3 cellular contexts compared by ENCODE assay signal in the genomic region with DNA sequence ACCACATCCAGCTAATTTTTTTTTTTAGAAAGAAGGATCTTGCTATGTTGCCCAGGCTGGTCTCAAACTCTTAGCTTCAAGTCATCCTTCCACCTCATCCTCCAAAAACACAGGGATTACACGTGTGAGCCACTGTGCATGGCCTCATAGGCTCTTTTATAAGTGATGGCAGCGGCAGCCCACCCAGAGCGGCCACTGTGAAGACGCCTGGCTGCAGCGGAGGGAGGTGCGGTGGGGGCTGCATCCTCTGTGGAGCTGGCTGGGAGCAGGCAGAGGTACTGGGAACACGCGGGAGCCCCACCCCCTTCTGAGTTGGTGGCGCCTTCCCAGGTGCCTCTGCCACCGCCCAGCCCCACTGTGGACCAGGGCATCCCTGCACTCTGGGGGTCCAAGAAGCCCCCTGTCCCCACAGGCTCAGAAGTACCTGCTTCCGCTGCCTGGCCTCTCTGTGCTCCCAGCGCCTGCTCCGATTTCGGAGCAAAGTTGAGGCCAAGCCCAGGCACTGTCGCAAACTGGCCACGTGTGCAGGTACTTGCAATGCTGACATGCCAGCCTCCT.
TF ChIP-seq lines count a peak whose summit lies in the region.

No MANE protein-coding gene starts in this region.

TF ChIP-seq in GM23338, 12 proteins besides CTCF, POLR2A, EP300 and RAD21 (continues in another document):
- no peak for TF ChIP-seq POLR2AphosphoS5 (IDR thresholded peaks at IDR 0.05; ENCODE audit: low read depth)
- TF ChIP-seq JUNB (IDR thresholded peaks at IDR 0.05; ENCODE audit: unreplicated experiment), result no peak
- TF ChIP-seq, protein P1, sequence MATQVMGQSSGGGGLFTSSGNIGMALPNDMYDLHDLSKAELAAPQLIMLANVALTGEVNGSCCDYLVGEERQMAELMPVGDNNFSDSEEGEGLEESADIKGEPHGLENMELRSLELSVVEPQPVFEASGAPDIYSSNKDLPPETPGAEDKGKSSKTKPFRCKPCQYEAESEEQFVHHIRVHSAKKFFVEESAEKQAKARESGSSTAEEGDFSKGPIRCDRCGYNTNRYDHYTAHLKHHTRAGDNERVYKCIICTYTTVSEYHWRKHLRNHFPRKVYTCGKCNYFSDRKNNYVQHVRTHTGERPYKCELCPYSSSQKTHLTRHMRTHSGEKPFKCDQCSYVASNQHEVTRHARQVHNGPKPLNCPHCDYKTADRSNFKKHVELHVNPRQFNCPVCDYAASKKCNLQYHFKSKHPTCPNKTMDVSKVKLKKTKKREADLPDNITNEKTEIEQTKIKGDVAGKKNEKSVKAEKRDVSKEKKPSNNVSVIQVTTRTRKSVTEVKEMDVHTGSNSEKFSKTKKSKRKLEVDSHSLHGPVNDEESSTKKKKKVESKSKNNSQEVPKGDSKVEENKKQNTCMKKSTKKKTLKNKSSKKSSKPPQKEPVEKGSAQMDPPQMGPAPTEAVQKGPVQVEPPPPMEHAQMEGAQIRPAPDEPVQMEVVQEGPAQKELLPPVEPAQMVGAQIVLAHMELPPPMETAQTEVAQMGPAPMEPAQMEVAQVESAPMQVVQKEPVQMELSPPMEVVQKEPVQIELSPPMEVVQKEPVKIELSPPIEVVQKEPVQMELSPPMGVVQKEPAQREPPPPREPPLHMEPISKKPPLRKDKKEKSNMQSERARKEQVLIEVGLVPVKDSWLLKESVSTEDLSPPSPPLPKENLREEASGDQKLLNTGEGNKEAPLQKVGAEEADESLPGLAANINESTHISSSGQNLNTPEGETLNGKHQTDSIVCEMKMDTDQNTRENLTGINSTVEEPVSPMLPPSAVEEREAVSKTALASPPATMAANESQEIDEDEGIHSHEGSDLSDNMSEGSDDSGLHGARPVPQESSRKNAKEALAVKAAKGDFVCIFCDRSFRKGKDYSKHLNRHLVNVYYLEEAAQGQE (IDR thresholded peaks at IDR 0.05; ENCODE audit: unreplicated experiment), result no peak
- TF ChIP-seq, protein P2, sequence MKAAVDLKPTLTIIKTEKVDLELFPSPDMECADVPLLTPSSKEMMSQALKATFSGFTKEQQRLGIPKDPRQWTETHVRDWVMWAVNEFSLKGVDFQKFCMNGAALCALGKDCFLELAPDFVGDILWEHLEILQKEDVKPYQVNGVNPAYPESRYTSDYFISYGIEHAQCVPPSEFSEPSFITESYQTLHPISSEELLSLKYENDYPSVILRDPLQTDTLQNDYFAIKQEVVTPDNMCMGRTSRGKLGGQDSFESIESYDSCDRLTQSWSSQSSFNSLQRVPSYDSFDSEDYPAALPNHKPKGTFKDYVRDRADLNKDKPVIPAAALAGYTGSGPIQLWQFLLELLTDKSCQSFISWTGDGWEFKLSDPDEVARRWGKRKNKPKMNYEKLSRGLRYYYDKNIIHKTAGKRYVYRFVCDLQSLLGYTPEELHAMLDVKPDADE (IDR thresholded peaks at IDR 0.05), result no peak
- no peak for TF ChIP-seq EZH2phosphoT487 (IDR thresholded peaks at IDR 0.05; ENCODE audit: unreplicated experiment)
- no peak for TF ChIP-seq EZH2 (IDR thresholded peaks at IDR 0.05; ENCODE audit: low read depth, unreplicated experiment)
- no peak for TF ChIP-seq STAT1 (IDR thresholded peaks at IDR 0.05; ENCODE audit: unreplicated experiment)
- TF ChIP-seq NANOG (IDR thresholded peaks at IDR 0.05; ENCODE audit: borderline replicate concordance), result no peak
- no peak for TF ChIP-seq ZNF114 (CRISPR knock-in tag; IDR thresholded peaks at IDR 0.05)
- no peak for TF ChIP-seq CREB1 (CRISPR knock-in tag; IDR thresholded peaks at IDR 0.05; ENCODE audit: low read depth)

TF ChIP-seq in WTC11, 78 proteins besides CTCF, POLR2A, EP300 and RAD21 (continues in another document):
- no peak for TF ChIP-seq NFYB (CRISPR knock-in tag; conservative IDR thresholded peaks at IDR 0.05; ENCODE audit: low read depth)
- TF ChIP-seq, protein P3, sequence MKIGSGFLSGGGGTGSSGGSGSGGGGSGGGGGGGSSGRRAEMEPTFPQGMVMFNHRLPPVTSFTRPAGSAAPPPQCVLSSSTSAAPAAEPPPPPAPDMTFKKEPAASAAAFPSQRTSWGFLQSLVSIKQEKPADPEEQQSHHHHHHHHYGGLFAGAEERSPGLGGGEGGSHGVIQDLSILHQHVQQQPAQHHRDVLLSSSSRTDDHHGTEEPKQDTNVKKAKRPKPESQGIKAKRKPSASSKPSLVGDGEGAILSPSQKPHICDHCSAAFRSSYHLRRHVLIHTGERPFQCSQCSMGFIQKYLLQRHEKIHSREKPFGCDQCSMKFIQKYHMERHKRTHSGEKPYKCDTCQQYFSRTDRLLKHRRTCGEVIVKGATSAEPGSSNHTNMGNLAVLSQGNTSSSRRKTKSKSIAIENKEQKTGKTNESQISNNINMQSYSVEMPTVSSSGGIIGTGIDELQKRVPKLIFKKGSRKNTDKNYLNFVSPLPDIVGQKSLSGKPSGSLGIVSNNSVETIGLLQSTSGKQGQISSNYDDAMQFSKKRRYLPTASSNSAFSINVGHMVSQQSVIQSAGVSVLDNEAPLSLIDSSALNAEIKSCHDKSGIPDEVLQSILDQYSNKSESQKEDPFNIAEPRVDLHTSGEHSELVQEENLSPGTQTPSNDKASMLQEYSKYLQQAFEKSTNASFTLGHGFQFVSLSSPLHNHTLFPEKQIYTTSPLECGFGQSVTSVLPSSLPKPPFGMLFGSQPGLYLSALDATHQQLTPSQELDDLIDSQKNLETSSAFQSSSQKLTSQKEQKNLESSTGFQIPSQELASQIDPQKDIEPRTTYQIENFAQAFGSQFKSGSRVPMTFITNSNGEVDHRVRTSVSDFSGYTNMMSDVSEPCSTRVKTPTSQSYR (CRISPR knock-in tag; IDR thresholded peaks at IDR 0.05), result no peak
- TF ChIP-seq, protein P4, sequence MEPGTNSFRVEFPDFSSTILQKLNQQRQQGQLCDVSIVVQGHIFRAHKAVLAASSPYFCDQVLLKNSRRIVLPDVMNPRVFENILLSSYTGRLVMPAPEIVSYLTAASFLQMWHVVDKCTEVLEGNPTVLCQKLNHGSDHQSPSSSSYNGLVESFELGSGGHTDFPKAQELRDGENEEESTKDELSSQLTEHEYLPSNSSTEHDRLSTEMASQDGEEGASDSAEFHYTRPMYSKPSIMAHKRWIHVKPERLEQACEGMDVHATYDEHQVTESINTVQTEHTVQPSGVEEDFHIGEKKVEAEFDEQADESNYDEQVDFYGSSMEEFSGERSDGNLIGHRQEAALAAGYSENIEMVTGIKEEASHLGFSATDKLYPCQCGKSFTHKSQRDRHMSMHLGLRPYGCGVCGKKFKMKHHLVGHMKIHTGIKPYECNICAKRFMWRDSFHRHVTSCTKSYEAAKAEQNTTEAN (CRISPR knock-in tag; IDR thresholded peaks at IDR 0.05), result no peak
- no peak for TF ChIP-seq NR3C1 (CRISPR knock-in tag; conservative IDR thresholded peaks at IDR 0.05; ENCODE audit: low read depth)
- TF ChIP-seq RELA (CRISPR knock-in tag; IDR thresholded peaks at IDR 0.05; ENCODE audit: borderline replicate concordance), result no peak
- no peak for TF ChIP-seq GTF2I (CRISPR knock-in tag; conservative IDR thresholded peaks at IDR 0.05)
- TF ChIP-seq HMGA2 (CRISPR knock-in tag; IDR thresholded peaks at IDR 0.05), result no peak
- TF ChIP-seq TP53 (CRISPR knock-in tag; IDR thresholded peaks at IDR 0.05), result no peak
- TF ChIP-seq SP1 (CRISPR knock-in tag; conservative IDR thresholded peaks at IDR 0.05), result no peak
- TF ChIP-seq, protein P5, sequence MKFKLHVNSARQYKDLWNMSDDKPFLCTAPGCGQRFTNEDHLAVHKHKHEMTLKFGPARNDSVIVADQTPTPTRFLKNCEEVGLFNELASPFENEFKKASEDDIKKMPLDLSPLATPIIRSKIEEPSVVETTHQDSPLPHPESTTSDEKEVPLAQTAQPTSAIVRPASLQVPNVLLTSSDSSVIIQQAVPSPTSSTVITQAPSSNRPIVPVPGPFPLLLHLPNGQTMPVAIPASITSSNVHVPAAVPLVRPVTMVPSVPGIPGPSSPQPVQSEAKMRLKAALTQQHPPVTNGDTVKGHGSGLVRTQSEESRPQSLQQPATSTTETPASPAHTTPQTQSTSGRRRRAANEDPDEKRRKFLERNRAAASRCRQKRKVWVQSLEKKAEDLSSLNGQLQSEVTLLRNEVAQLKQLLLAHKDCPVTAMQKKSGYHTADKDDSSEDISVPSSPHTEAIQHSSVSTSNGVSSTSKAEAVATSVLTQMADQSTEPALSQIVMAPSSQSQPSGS (CRISPR knock-in tag; IDR thresholded peaks at IDR 0.05; ENCODE audit: borderline replicate concordance, low read depth), result no peak
- no peak for TF ChIP-seq OVOL2 (CRISPR knock-in tag; IDR thresholded peaks at IDR 0.05; ENCODE audit: borderline replicate concordance)

TF ChIP-seq in H1, 55 proteins besides CTCF, POLR2A, EP300 and RAD21:
- TF ChIP-seq CHD1 (IDR thresholded peaks at IDR 0.05; ENCODE audit: low read depth, low read length), result no peak
- no peak for TF ChIP-seq RNF2 (IDR thresholded peaks at IDR 0.05; ENCODE audit: borderline replicate concordance, low read depth, low read length, missing control alignments, poor library complexity, severe bottlenecking)
- no peak for TF ChIP-seq CREB1 (IDR thresholded peaks at IDR 0.05)
- TF ChIP-seq ASH2L (IDR thresholded peaks at IDR 0.05; ENCODE audit: low read length), result no peak
- TF ChIP-seq, protein P6, sequence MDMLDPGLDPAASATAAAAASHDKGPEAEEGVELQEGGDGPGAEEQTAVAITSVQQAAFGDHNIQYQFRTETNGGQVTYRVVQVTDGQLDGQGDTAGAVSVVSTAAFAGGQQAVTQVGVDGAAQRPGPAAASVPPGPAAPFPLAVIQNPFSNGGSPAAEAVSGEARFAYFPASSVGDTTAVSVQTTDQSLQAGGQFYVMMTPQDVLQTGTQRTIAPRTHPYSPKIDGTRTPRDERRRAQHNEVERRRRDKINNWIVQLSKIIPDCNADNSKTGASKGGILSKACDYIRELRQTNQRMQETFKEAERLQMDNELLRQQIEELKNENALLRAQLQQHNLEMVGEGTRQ (IDR thresholded peaks at IDR 0.05; ENCODE audit: low read length), result no peak
- no peak for TF ChIP-seq GABPA (IDR thresholded peaks at IDR 0.05; ENCODE audit: borderline replicate concordance, insufficient read depth, low read length)
- TF ChIP-seq BCL11A (IDR thresholded peaks at IDR 0.05; ENCODE audit: low read depth in 2 of 2, low read length in 2 of 2), result no peak
- TF ChIP-seq KDM5A (IDR thresholded peaks at IDR 0.05; ENCODE audit: low read length), result no peak
- TF ChIP-seq POLR2AphosphoS5 (IDR thresholded peaks at IDR 0.05; ENCODE audit: low read depth, low read length), result no peak
- no peak for TF ChIP-seq TAF7 (optimal IDR thresholded peaks at IDR 0.05; ENCODE audit: borderline replicate concordance, low read depth, low read length)
- no peak for TF ChIP-seq SP1 (IDR thresholded peaks at IDR 0.05; ENCODE audit: low read depth, low read length)
- no peak for TF ChIP-seq SP4 (IDR thresholded peaks at IDR 0.05; ENCODE audit: low read length)
- TF ChIP-seq TAF1 (IDR thresholded peaks at IDR 0.05; ENCODE audit: low read depth, low read length), result no peak
- no peak for TF ChIP-seq RFX5 (IDR thresholded peaks at IDR 0.05; ENCODE audit: borderline replicate concordance, low read depth, low read length)
- TF ChIP-seq, protein P7, sequence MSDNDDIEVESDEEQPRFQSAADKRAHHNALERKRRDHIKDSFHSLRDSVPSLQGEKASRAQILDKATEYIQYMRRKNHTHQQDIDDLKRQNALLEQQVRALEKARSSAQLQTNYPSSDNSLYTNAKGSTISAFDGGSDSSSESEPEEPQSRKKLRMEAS (IDR thresholded peaks at IDR 0.05), result no peak
- no peak for TF ChIP-seq RBBP5 (IDR thresholded peaks at IDR 0.05; ENCODE audit: borderline replicate concordance, low read depth, low read length)
- TF ChIP-seq YY1 (IDR thresholded peaks at IDR 0.05; ENCODE audit: low read depth, low read length), result no peak
